Comparison of ENCODE assay signal across 8 cellular contexts in genomic region chr3:134211797-134212196, GRCh38. TPM values are rescaled to one million over a fixed set of nuclear protein-coding genes. Genes with fewer than 3 reads are reported as not detected.
DNase-seq lines count a peak whose midpoint lies in the region; ATAC-seq and TF ChIP-seq lines count a peak whose summit lies in the region.

No MANE protein-coding gene starts in this region.

- intact Hi-C loops in posterior vena cava (cut with DNase I) = loop anchor here (2.0 to 10.0 kb wide), 3 partner anchors 86 to 273 kb away; partner anchors contain the start of genes ANAPC13 (in 1 of the 2) and CEP63 (in 1 of the 2)

- ATAC-seq in HG03025 (IDR thresholded peaks at IDR 0.05; ENCODE audit: low FRiP score, unreplicated experiment) (peak; percentile 72), left lobe of liver (peak; percentile 49), HG03469 (IDR thresholded peaks at IDR 0.05; ENCODE audit: unreplicated experiment) (no peak)

- no peak overlapping the region for H3K4me3 Mint-ChIP-seq in brain

- peaks cover 31% of the 10 kb centered on the region for H3K36me3 Mint-ChIP-seq in brain

- no peaks in the 10 kb centered on the region for H3K27me3 Mint-ChIP-seq in brain

- H3K4me1 Mint-ChIP-seq in brain = peaks cover 11% of the 10 kb centered on the region

- TF ChIP-seq CTCF in GM13977 (IDR thresholded peaks at IDR 0.05; ENCODE audit: extremely low read depth, insufficient read depth, missing control alignments) = peak; percentile 65
- peak; percentile 64 to 74 for TF ChIP-seq CTCF in brain (conservative IDR thresholded peaks at IDR 0.05)

- in situ Hi-C loops in GM13977 (cut with MboI; ENCODE audit: low pct_unique_long_range_greater_than_20kb, low sequenced_read_pairs, unreplicated experiment) = loop anchor here (10.0 kb wide), 2 partner anchors 93 to 263 kb away; no protein-coding TSS in a partner anchor

- DNase-seq in AG08396 (ENCODE audit: low spot score) = peak; percentile 47
- DNase-seq in GM13977 (ENCODE audit: low spot score) = peak; percentile 36
- DNase-seq in NCI-H2227 treated with DMSO at 0.1 percent for 48 hours (lab: John Stamatoyannopoulos, UW) = peak; percentile 5
- DNase-seq in left lobe of liver (ENCODE audit: low spot score) = no peak
- no peak for DNase-seq in posterior vena cava (ENCODE audit: low spot score)

- no peaks in the 10 kb centered on the region for H3K9me3 Mint-ChIP-seq in brain

- H3K27ac Mint-ChIP-seq in brain = peak overlapping the region in 2 of 5 experiments; percentile 23 to 26

RNA-seq across cellular contexts. Expression of gene RYK, which starts 38.9 kb away (rescaled TPM):
- 19.7 TPM for polyA plus RNA-seq in brain (ENCODE audit: insufficient read depth, low read depth, low replicate concordance)
- 14.2 TPM for total RNA-seq in left lobe of liver
- 10 to 100 TPM; 55.8 to 82.7 TPM for total RNA-seq in posterior vena cava

Comparison
In these comparisons a context has a peak if more than half of its experiments do, and no peak if none do; other contexts are left out.
1. DNase-seq: peak in AG08396 (single experiment), GM13977 (single experiment) and NCI-H2227 treated with DMSO at 0.1 percent for 48 hours (single experiment); none in left lobe of liver (single experiment) and posterior vena cava (single experiment).